Comparison of ENCODE assay signal across 8 cellular contexts in the genomic region with DNA sequence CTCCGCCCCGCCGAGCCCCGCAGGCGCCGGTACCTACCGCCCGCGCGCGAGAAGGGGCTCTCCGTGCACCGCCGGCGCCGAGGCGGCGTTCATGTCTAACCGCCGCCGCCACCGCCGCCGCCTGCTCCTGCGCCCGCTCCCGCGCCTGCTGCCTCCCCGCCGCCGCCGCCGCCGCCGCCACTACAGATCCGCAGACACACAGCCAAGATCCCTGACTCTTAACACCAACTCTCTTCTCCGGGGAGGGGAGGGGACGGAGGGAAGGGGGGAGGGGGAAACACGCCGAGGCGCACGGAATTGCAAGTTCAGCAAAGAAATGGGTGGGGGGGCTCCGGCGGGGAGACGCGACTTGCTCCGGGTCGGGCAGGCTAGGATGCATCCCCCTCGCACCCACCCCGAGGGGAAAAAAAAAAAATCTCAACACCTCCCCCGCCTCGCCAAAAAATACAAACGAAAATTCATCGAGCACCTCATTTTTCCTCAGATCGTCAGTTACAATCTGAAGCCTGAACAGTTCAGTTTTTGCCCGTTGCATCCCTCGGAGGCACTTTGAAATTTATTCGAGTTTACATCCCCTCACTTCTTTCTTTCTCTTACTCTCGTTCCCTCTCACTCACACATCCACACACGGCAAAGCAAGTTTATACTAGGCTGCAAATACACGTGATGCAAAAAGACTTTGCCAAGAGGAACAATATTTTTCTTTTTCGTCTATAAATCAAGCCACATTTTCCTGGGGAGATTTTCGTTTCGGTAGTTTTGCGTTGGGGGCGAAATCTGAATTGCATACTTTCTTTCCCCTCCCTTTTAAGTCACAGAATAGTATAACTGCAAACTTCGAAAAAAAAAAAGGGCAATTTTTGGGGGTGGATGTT.
DNase-seq lines count a peak whose midpoint lies in the region; ATAC-seq and TF ChIP-seq lines count a peak whose summit lies in the region.

A gene (minus strand): TSS at position 192 of the 875 bp plus-strand sequence. CDS start 1,076 bp downstream, outside the sequence.

- H3K36me3 ChIP-seq in KMS-11 (ENCODE audit: insufficient read depth) (no peaks in the 10 kb centered on the region), iPS-15b (ENCODE audit: control insufficient read depth, insufficient read depth, low read length) (no peaks in the 10 kb centered on the region), rectal smooth muscle tissue (ENCODE audit: control insufficient read depth, insufficient read depth, low read length) (no peaks in the 10 kb centered on the region)

- no peak within 1 kb of the TSS for H3K4me3 ChIP-seq in KMS-11 (IDR thresholded peaks at IDR 0.05; ENCODE audit: insufficient read depth, low read depth, low read length)
- H3K4me3 ChIP-seq in iPS-15b (ENCODE audit: low read depth, low read length), result peak within 1 kb of the TSS; percentile 91
- H3K4me3 ChIP-seq in rectal smooth muscle tissue (ENCODE audit: low read length), result peak within 1 kb of the TSS; percentile 71

- peaks cover 26% of the 10 kb centered on the region; the same call in 1 of the 2 replicates for H3K79me2 ChIP-seq in KMS-11 (ENCODE audit: insufficient read depth, low read depth)

- no peak for TF ChIP-seq CTCF in KMS-11 (conservative IDR thresholded peaks at IDR 0.05; ENCODE audit: low read depth, low read length)

- no peaks in the 10 kb centered on the region for H3K9me3 ChIP-seq in iPS-15b (ENCODE audit: control insufficient read depth, insufficient read depth, low read length)

- H3K27ac ChIP-seq in KMS-11 (peak within 1 kb of the TSS; percentile 85), caudate nucleus (ENCODE audit: low read depth, low read length) (peak within 1 kb of the TSS; percentile 94), rectal smooth muscle tissue (ENCODE audit: low read depth, low read length) (peak within 1 kb of the TSS; percentile 81)

- H3K4me2 ChIP-seq in KMS-11, result peak within 1 kb of the TSS; percentile 88

- H2AFZ ChIP-seq in KMS-11 (ENCODE audit: low read depth), result peak within 1 kb of the TSS; percentile 94

- no peak for ATAC-seq in GM18520 (IDR thresholded peaks at IDR 0.05; ENCODE audit: unreplicated experiment)
- ATAC-seq in GM18907 (IDR thresholded peaks at IDR 0.05; ENCODE audit: unreplicated experiment), result no peak

- H3K4me1 ChIP-seq in KMS-11 (ENCODE audit: low read depth, poor library complexity, severe bottlenecking), result peaks cover 34% of the 10 kb centered on the region
- H3K4me1 ChIP-seq in iPS-15b (ENCODE audit: control insufficient read depth, insufficient read depth, low read length), result peaks cover 13% of the 10 kb centered on the region
- peaks cover 8% of the 10 kb centered on the region for H3K4me1 ChIP-seq in rectal smooth muscle tissue (ENCODE audit: control insufficient read depth, insufficient read depth, low read length)

- H3K27me3 ChIP-seq in KMS-11 (ENCODE audit: insufficient read depth, low read depth), result no peaks in the 10 kb centered on the region
- H3K27me3 ChIP-seq in iPS-15b (ENCODE audit: control insufficient read depth, insufficient read depth, low read length), result no peaks in the 10 kb centered on the region
- no peaks in the 10 kb centered on the region for H3K27me3 ChIP-seq in rectal smooth muscle tissue (ENCODE audit: control insufficient read depth, insufficient read depth, low read length)

- no peaks in the 10 kb centered on the region for H4K20me1 ChIP-seq in KMS-11 (ENCODE audit: insufficient read depth)

- H3K9ac ChIP-seq in KMS-11, result peak within 1 kb of the TSS; percentile 84
- peak within 1 kb of the TSS; percentile 82 for H3K9ac ChIP-seq in iPS-15b (ENCODE audit: low read depth, low read length)
- no peak within 1 kb of the TSS for H3K9ac ChIP-seq in rectal smooth muscle tissue (ENCODE audit: low read length)

- DNase-seq in ELF-1 (ENCODE audit: low read depth, low spot score) (peak; percentile 63), SHP77 treated with DMSO at 0.1 percent for 48 hours (lab: John Stamatoyannopoulos, UW) (peak; percentile 42), caudate nucleus (lab: John Stamatoyannopoulos, UW) (peak in 56 of 61 donors; percentile 7 to 73 (median 39))
